In genomic region chr19:3189702-3190469, GRCh38 we compare ENCODE assay signal across 32 cellular contexts. TPM values are rescaled to one million over a fixed set of nuclear protein-coding genes. Genes with fewer than 3 reads are reported as not detected.
DNase-seq lines count a peak whose midpoint lies in the region; ATAC-seq, FAIRE-seq and TF ChIP-seq lines count a peak whose summit lies in the region.
"Had no signal": no experiment of that assay in that cellular context is flagged by ENCODE, and none has a peak within 500 bp of the region (broad histone marks: within the 10 kb centered on the region; RNA-seq: fewer than 3 reads in every experiment).

No MANE protein-coding gene starts in this region.

- H3K23ac ChIP-seq in mesendoderm (ENCODE audit: low read length), result no peak overlapping the region

- no peak overlapping the region for H2BK15ac ChIP-seq in mesendoderm (replicated peaks; ENCODE audit: low read depth)

- H2BK120ac ChIP-seq in mesendoderm (ENCODE audit: low read depth, low read length), result no peak overlapping the region

- no peak overlapping the region for H4K5ac ChIP-seq in mesendoderm (ENCODE audit: low read length)

- H4K20me1 ChIP-seq in HepG2 (ENCODE audit: insufficient read depth, low read length), result peaks cover 7% of the 10 kb centered on the region; the same call in 1 of the 2 replicates

- H3K9ac ChIP-seq in HepG2 (ENCODE audit: insufficient read depth, low read depth, low read length), result no peak overlapping the region
- H3K9ac ChIP-seq in mesendoderm (ENCODE audit: low read length), result no peak overlapping the region

- H3K36me3 ChIP-seq in H7 (replicated peaks; ENCODE audit: control insufficient read depth, insufficient read depth, low read length) (no peaks in the 10 kb centered on the region; the same call in none of the 2 replicates), WERI-Rb-1 (peaks cover 19% of the 10 kb centered on the region), HepG2 (replicated peaks in 1 of 2; ENCODE audit: control insufficient read depth in 1 of 2, insufficient read depth in 2 of 2, low read length in 2 of 2) (peaks cover 2 to 10% of the 10 kb centered on the region in 2 experiments; a peak in 3 of 5 replicates), spleen (peaks cover 0 to 66% (median 14%) of the 10 kb centered on the region in 6 donors), mesendoderm (ENCODE audit: control insufficient read depth, insufficient read depth, low read length) (no peaks in the 10 kb centered on the region)

- in situ Hi-C loops in HepG2 (cut with HindIII; ENCODE audit: extremely low pct_ligation_motif_present, low pct_unique_long_range_greater_than_20kb), result no loop called here

- no peak overlapping the region for H3K18ac ChIP-seq in mesendoderm (ENCODE audit: low read length)

- CTCF ChIA-PET in HepG2 (lab: Yijun Ruan, JAX; ENCODE audit: low intra/inter-chr PET ratio, low total read pairs), result no interaction called here

- H2AFZ ChIP-seq in HepG2 (ENCODE audit: low read length), result no peak overlapping the region

- H3K27me3 ChIP-seq in H7 (ENCODE audit: control insufficient read depth, insufficient read depth, low read length) (no peaks in the 10 kb centered on the region), WERI-Rb-1 (ENCODE audit: insufficient read depth, low read depth, severe bottlenecking) (no peaks in the 10 kb centered on the region), HepG2 (ENCODE audit: control insufficient read depth in 1 of 2, insufficient read depth in 2 of 2, low read length in 2 of 2) (no peaks in the 10 kb centered on the region), spleen (replicated peaks in 1 of 7) (no peaks in the 10 kb centered on the region), mesendoderm (ENCODE audit: insufficient read depth, low read length, poor library complexity) (no peaks in the 10 kb centered on the region)
- H3K27me3 ChIP-seq: esophagus squamous epithelium, foreskin keratinocyte, SJCRH30 had no signal

- H3K56ac ChIP-seq in mesendoderm (ENCODE audit: low read length), result no peak overlapping the region

- ATAC-seq in HepG2, result no peak
- ATAC-seq: activated CD8-positive, alpha-beta memory T cell treated with anti-CD3 and anti-CD28 coated beads, Interleukin-2, amount 10 ng/mL, durations not matched to agents 7 days and 5 days; activated T-cell treated with anti-CD3 and anti-CD28 coated beads, Interleukin-2, amount 50 U/mL, for 72 hours; foreskin keratinocyte; natural killer cell; stimulated activated naive B cell treated with anti-CD40 and anti-IgM and Interleukin-4, amounts not matched to agents 10 μg/mL and 1 μg/mL and 100 μg/mL, for 72 hours had no signal

- no peak overlapping the region for H3K4me3 ChIP-seq in H7 (ENCODE audit: insufficient read depth, low read depth, low read length)
- H3K4me3 ChIP-seq in WERI-Rb-1 (ENCODE audit: low read depth, low read length), result no peak overlapping the region
- H3K4me3 ChIP-seq in HepG2 (replicated peaks in 1 of 3; ENCODE audit: insufficient read depth in 1 of 3, low read depth in 2 of 3, low read length in 3 of 3), result no peak overlapping the region
- H3K4me3 ChIP-seq in spleen, result peak overlapping the region in 1 of 8 donors; percentile 100
- H3K4me3 ChIP-seq in mesendoderm (ENCODE audit: low read length), result no peak overlapping the region
- H3K4me3 ChIP-seq: esophagus squamous epithelium, SJCRH30 had no signal

- intact Hi-C loops in HepG2 (cut with micrococcal nuclease; ENCODE audit: unreplicated experiment) (no loop called here), spleen (cut with DNase I; ENCODE audit: low total_unique reads) (no loop called here)

- H3K27ac ChIP-seq in WERI-Rb-1, result no peak overlapping the region
- H3K27ac ChIP-seq in HepG2 (ENCODE audit: extremely low read length, insufficient read depth, low read length), result no peak overlapping the region
- peak overlapping the region in 6 of 8 donors; percentile 70 to 99 (median 82) for H3K27ac ChIP-seq in spleen
- no peak overlapping the region for H3K27ac ChIP-seq in mesendoderm (ENCODE audit: low read depth, low read length)
- H3K27ac ChIP-seq: esophagus squamous epithelium, foreskin keratinocyte, SJCRH30 had no signal

- H2BK5ac ChIP-seq in mesendoderm (ENCODE audit: low read length), result no peak overlapping the region

- 94% methylated on average over 26 of the region's 28 CpGs for WGBS in HepG2 (ENCODE audit: low lambda C conversion rate)
- 70 to 89% (median 76%) methylated on average over 14 to 28 of the region's 28 CpGs for WGBS in spleen, 5 donors
- no CpG with 5 or more reads among the region's 28 CpGs for WGBS in mesendoderm (ENCODE audit: extremely low coverage, insufficient coverage, low lambda C conversion rate)

- no peak overlapping the region for H3K4ac ChIP-seq in mesendoderm (ENCODE audit: low read depth, low read length)

- no peak overlapping the region for H4K8ac ChIP-seq in mesendoderm (ENCODE audit: low read depth, low read length)

- POLR2A ChIA-PET in HepG2 (lab: Yijun Ruan, JAX), result no interaction called here

- no peak for FAIRE-seq in HepG2 (lab: Jason Lieb, UNC)
- FAIRE-seq: endometrium, keratinocyte had no signal

- H3K79me1 ChIP-seq in mesendoderm (ENCODE audit: low read length), result peaks cover 24% of the 10 kb centered on the region

- TF ChIP-seq POLR2A in HepG2 (IDR thresholded peaks at IDR 0.05; ENCODE audit: insufficient read depth in 1 of 2, low read depth in 2 of 2, low read length in 2 of 2) (no peak), spleen (IDR thresholded peaks at IDR 0.05) (no peak)

- H2AK5ac ChIP-seq in mesendoderm (ENCODE audit: low read length), result no peak overlapping the region

- H3K9me3 ChIP-seq in WERI-Rb-1 (ENCODE audit: severe bottlenecking), result no peaks in the 10 kb centered on the region
- H3K9me3 ChIP-seq in HepG2 (ENCODE audit: low read length), result no peaks in the 10 kb centered on the region
- H3K9me3 ChIP-seq in spleen, result no peaks in the 10 kb centered on the region
- H3K9me3 ChIP-seq: esophagus squamous epithelium, SJCRH30 had no signal

- TF ChIP-seq EP300 in HepG2 (IDR thresholded peaks at IDR 0.05; ENCODE audit: low read depth in 2 of 2, low read length in 2 of 2) (no peak), HepG2 (CRISPR knock-in tag; IDR thresholded peaks at IDR 0.05; ENCODE audit: borderline replicate concordance) (no peak)

- TF ChIP-seq CTCF in WERI-Rb-1 (IDR thresholded peaks at IDR 0.05; ENCODE audit: low read depth, low read length) (no peak), HepG2 (CRISPR knock-in tag; IDR thresholded peaks at IDR 0.05) (no peak), spleen (IDR thresholded peaks at IDR 0.05 in 8 of 11, conservative IDR thresholded peaks at IDR 0.05 in 3 of 11) (no peak)

- DNase-seq in H7 (peak; percentile 86), WERI-Rb-1 (peak; percentile 76), HepG2 (ENCODE audit: low spot score) (no peak), spleen (no peak), NOMO-1 treated with DMSO at 0.1 percent for 48 hours (lab: John Stamatoyannopoulos, UW; ENCODE audit: unreplicated experiment) (no peak), SHP77 treated with DMSO at 0.1 percent for 48 hours (lab: John Stamatoyannopoulos, UW) (no peak), DMS153 (lab: John Stamatoyannopoulos, UW) (no peak), mesendoderm (no peak)
- DNase-seq: activated CD4-positive, alpha-beta T cell treated with anti-CD3 and anti-CD28 coated beads, Interleukin-2, amount 10 ng/mL, durations not matched to agents 7 days and 5 days; activated CD8-positive, alpha-beta memory T cell treated with anti-CD3 and anti-CD28 coated beads, Interleukin-2, amount 10 ng/mL, durations not matched to agents 7 days and 5 days; activated T-cell treated with anti-CD3 and anti-CD28 coated beads, Interleukin-2, amount 50 U/mL, for 72 hours; C1 segment of cervical spinal cord; Calu3; central memory CD4-positive, alpha-beta T cell; esophagus squamous epithelium; foreskin keratinocyte; head of caudate nucleus; HFFc6; midbrain; natural killer cell; NCI-H1105 treated with DMSO at 0.1 percent for 48 hours; NCI-H187 treated with DMSO at 0.1 percent for 48 hours; NCI-H524 treated with DMSO at 0.1 percent for 48 hours; SJCRH30; stimulated activated naive B cell treated with anti-CD40 and anti-IgM and Interleukin-4, amounts not matched to agents 10 μg/mL and 1 μg/mL and 100 μg/mL, for 72 hours; T1000 had no signal

- peaks cover 23% of the 10 kb centered on the region for H3K4me1 ChIP-seq in HepG2 (ENCODE audit: insufficient read depth, low read length)
- H3K4me1 ChIP-seq in spleen, result peaks cover 35 to 84% (median 50%) of the 10 kb centered on the region in 6 donors
- peaks cover 3% of the 10 kb centered on the region for H3K4me1 ChIP-seq in mesendoderm (ENCODE audit: control insufficient read depth, low read depth, low read length)
- H3K4me1 ChIP-seq: foreskin keratinocyte, SJCRH30 had no signal

- BruUV-seq in HepG2 (replicated peaks; lab: Mats Ljungman, UMichigan), result no TSS peak

- no peak overlapping the region for H3K4me2 ChIP-seq in HepG2 (ENCODE audit: low read depth, low read length)
- H3K4me2 ChIP-seq in mesendoderm (ENCODE audit: low read length), result no peak overlapping the region

- no peak for TF ChIP-seq RAD21 in HepG2 (CRISPR knock-in tag; IDR thresholded peaks at IDR 0.05)

- peaks cover 45% of the 10 kb centered on the region for H3K79me2 ChIP-seq in HepG2 (ENCODE audit: insufficient read depth, low read length)
- H3K79me2 ChIP-seq in mesendoderm (ENCODE audit: control insufficient read depth, insufficient read depth, low read length), result peaks cover 56% of the 10 kb centered on the region

RNA-seq across cellular contexts. Expression of gene NCLN, which starts 4.2 kb away (rescaled TPM):
- 68.2 and 82.8 TPM in 2 replicates for total RNA-seq in H7 (2014; rRNA removed; shearing (Covaris generic))
- total RNA-seq in HepG2 (2016; rRNA removed; fragmentation: Illumina TruSeq; extraction: Trizol) (20.0 and 56.0 TPM in 2 replicates), spleen (10 to 100 TPM; 37.8 to 59.2 (median 47.1) TPM)
- 14.5 and 16.6 TPM in 2 replicates for total RNA-seq in HepG2 (2016; cell fraction: cytosol; rRNA removed; fragmentation: Illumina TruSeq; extraction: Trizol; ENCODE audit: low read depth)
- 22.2 and 58.2 TPM in 2 replicates for total RNA-seq in HepG2 (2016; cell fraction: insoluble cytoplasmic fraction; rRNA removed; fragmentation: Illumina TruSeq; extraction: Trizol)
- 36.2 and 36.4 TPM in 2 replicates for total RNA-seq in HepG2 (2016; cell fraction: membrane; rRNA removed; fragmentation: Illumina TruSeq; extraction: Trizol)
- total RNA-seq in HepG2 (2016; cell fraction: nucleus; rRNA removed; fragmentation: Illumina TruSeq; extraction: Trizol), result 45.5 and 60.9 TPM in 2 replicates
- polyA plus RNA-seq in HepG2 (2011; rRNA removed) (42.6 and 55.5 TPM in 2 replicates), spleen (10 to 100 TPM; 41.4 to 89.5 (median 79.6) TPM)
- polyA plus RNA-seq in HepG2 (2011; cell fraction: cytosol; rRNA removed), result 34.0 and 56.6 TPM in 2 replicates
- 87.2 and 112 TPM in 2 replicates for polyA plus RNA-seq in HepG2 (2011; cell fraction: nucleus; rRNA removed)
- 29.1 and 45.2 TPM in 2 replicates for polyA plus RNA-seq in HepG2 (2012)
- polyA plus RNA-seq in HepG2 (2016; cell fraction: cytosol; fragmentation: Illumina TruSeq; extraction: Trizol; ENCODE audit: low read depth), result 21.6 and 23.7 TPM in 2 replicates
- 19.8 and 29.4 TPM in 2 replicates for polyA plus RNA-seq in HepG2 (2016; cell fraction: insoluble cytoplasmic fraction; fragmentation: Illumina TruSeq; extraction: Trizol; ENCODE audit: low read depth)
- 31.3 and 31.9 TPM in 2 replicates for polyA plus RNA-seq in HepG2 (2016; cell fraction: membrane; fragmentation: Illumina TruSeq; extraction: Trizol; ENCODE audit: low read depth)
- 109 and 110 TPM in 2 replicates for polyA plus RNA-seq in HepG2 (2016; cell fraction: nucleus; fragmentation: Illumina TruSeq; extraction: Trizol; ENCODE audit: insufficient read depth, low read depth)
- 99.1 and 126 TPM in 2 replicates for polyA minus RNA-seq in HepG2 (2011; rRNA and poly(A)+ RNA removed; ENCODE audit: low replicate concordance)
- polyA minus RNA-seq in HepG2 (2011; cell fraction: cytosol; rRNA and poly(A)+ RNA removed), result 41.8 and 46.2 TPM in 2 replicates
- 16.4 and 18.6 TPM in 2 replicates for polyA minus RNA-seq in HepG2 (2011; cell fraction: nucleus; rRNA and poly(A)+ RNA removed)
- polyA plus RNA-seq in mesendoderm (2013, experiment 1 of 2), result 76.3 TPM
- polyA plus RNA-seq in mesendoderm (2013, experiment 2 of 2), result 74.9 TPM

RNA-seq across cellular contexts. Expression of gene S1PR4, which starts 11.3 kb away (rescaled TPM):
- total RNA-seq in H7 (2014; rRNA removed; shearing (Covaris generic)), result not detected in 2 replicates
- total RNA-seq in HepG2 (2016; rRNA removed; fragmentation: Illumina TruSeq; extraction: Trizol), result 0.07 TPM in 1 of 2 replicates, not detected in the other
- total RNA-seq in HepG2 (2016; cell fraction: cytosol; rRNA removed; fragmentation: Illumina TruSeq; extraction: Trizol; ENCODE audit: low read depth), result not detected in 2 replicates
- 0.09 TPM in 1 of 2 replicates, not detected in the other for total RNA-seq in HepG2 (2016; cell fraction: insoluble cytoplasmic fraction; rRNA removed; fragmentation: Illumina TruSeq; extraction: Trizol)
- total RNA-seq in HepG2 (2016; cell fraction: membrane; rRNA removed; fragmentation: Illumina TruSeq; extraction: Trizol), result not detected in 2 replicates
- total RNA-seq in HepG2 (2016; cell fraction: nucleus; rRNA removed; fragmentation: Illumina TruSeq; extraction: Trizol), result not detected in 2 replicates
- 0.09 and 0.33 TPM in 2 replicates for polyA plus RNA-seq in HepG2 (2011; rRNA removed)
- polyA plus RNA-seq in HepG2 (2011; cell fraction: cytosol; rRNA removed), result not detected in 2 replicates
- 1.2 and 1.8 TPM in 2 replicates for polyA plus RNA-seq in HepG2 (2011; cell fraction: nucleus; rRNA removed)
- not detected in 2 replicates for polyA plus RNA-seq in HepG2 (2012)
- not detected in 2 replicates for polyA plus RNA-seq in HepG2 (2016; cell fraction: cytosol; fragmentation: Illumina TruSeq; extraction: Trizol; ENCODE audit: low read depth)
- polyA plus RNA-seq in HepG2 (2016; cell fraction: insoluble cytoplasmic fraction; fragmentation: Illumina TruSeq; extraction: Trizol; ENCODE audit: low read depth), result not detected in 2 replicates
- not detected in 2 replicates for polyA plus RNA-seq in HepG2 (2016; cell fraction: membrane; fragmentation: Illumina TruSeq; extraction: Trizol; ENCODE audit: low read depth)
- polyA plus RNA-seq in HepG2 (2016; cell fraction: nucleus; fragmentation: Illumina TruSeq; extraction: Trizol; ENCODE audit: insufficient read depth, low read depth), result 0.29 TPM in 1 of 2 replicates, not detected in the other
- 0.19 TPM in 1 of 2 replicates, not detected in the other for polyA minus RNA-seq in HepG2 (2011; rRNA and poly(A)+ RNA removed; ENCODE audit: low replicate concordance)
- polyA minus RNA-seq in HepG2 (2011; cell fraction: cytosol; rRNA and poly(A)+ RNA removed), result not detected in 2 replicates
- polyA minus RNA-seq in HepG2 (2011; cell fraction: nucleus; rRNA and poly(A)+ RNA removed), result 0.25 TPM in 1 of 2 replicates, not detected in the other
- 100 to 1,000 TPM in 2 of 7 donors, 10 to 100 TPM in 5; 46.3 to 171 (median 64.4) TPM for total RNA-seq in spleen
- 10 to 100 TPM; 44.7 to 68.9 (median 59.6) TPM for polyA plus RNA-seq in spleen
- polyA plus RNA-seq in mesendoderm (2013, experiment 1 of 2), result not detected
- not detected for polyA plus RNA-seq in mesendoderm (2013, experiment 2 of 2)
- total RNA-seq: Calu3, Daoy, HFFc6, M059J, osteoblast, SJCRH30 had no signal

RNA-seq across cellular contexts. Expression of gene CELF5, which starts 34.6 kb away (rescaled TPM):
- 1.4 and 2.5 TPM in 2 replicates for total RNA-seq in H7 (2014; rRNA removed; shearing (Covaris generic))
- total RNA-seq in HepG2 (2016; rRNA removed; fragmentation: Illumina TruSeq; extraction: Trizol), result 0.14 and 0.31 TPM in 2 replicates
- 0.35 TPM in 1 of 2 replicates, not detected in the other for total RNA-seq in HepG2 (2016; cell fraction: cytosol; rRNA removed; fragmentation: Illumina TruSeq; extraction: Trizol; ENCODE audit: low read depth)
- total RNA-seq in HepG2 (2016; cell fraction: insoluble cytoplasmic fraction; rRNA removed; fragmentation: Illumina TruSeq; extraction: Trizol), result 0.16 and 0.30 TPM in 2 replicates
- total RNA-seq in HepG2 (2016; cell fraction: membrane; rRNA removed; fragmentation: Illumina TruSeq; extraction: Trizol), result 0.12 and 0.28 TPM in 2 replicates
- 0.66 and 0.68 TPM in 2 replicates for total RNA-seq in HepG2 (2016; cell fraction: nucleus; rRNA removed; fragmentation: Illumina TruSeq; extraction: Trizol)
- 0.84 and 0.91 TPM in 2 replicates for polyA plus RNA-seq in HepG2 (2011; rRNA removed)
- 0.23 and 0.43 TPM in 2 replicates for polyA plus RNA-seq in HepG2 (2011; cell fraction: cytosol; rRNA removed)
- polyA plus RNA-seq in HepG2 (2011; cell fraction: nucleus; rRNA removed), result 3.4 and 3.5 TPM in 2 replicates
- 2.1 and 2.4 TPM in 2 replicates for polyA plus RNA-seq in HepG2 (2012)
- polyA plus RNA-seq in HepG2 (2016; cell fraction: cytosol; fragmentation: Illumina TruSeq; extraction: Trizol; ENCODE audit: low read depth), result 0.07 and 0.20 TPM in 2 replicates
- polyA plus RNA-seq in HepG2 (2016; cell fraction: insoluble cytoplasmic fraction; fragmentation: Illumina TruSeq; extraction: Trizol; ENCODE audit: low read depth), result 0.19 and 0.47 TPM in 2 replicates
- polyA plus RNA-seq in HepG2 (2016; cell fraction: membrane; fragmentation: Illumina TruSeq; extraction: Trizol; ENCODE audit: low read depth), result 0.15 and 0.30 TPM in 2 replicates
- polyA plus RNA-seq in HepG2 (2016; cell fraction: nucleus; fragmentation: Illumina TruSeq; extraction: Trizol; ENCODE audit: insufficient read depth, low read depth), result 1.6 and 1.9 TPM in 2 replicates
- 0.44 and 0.56 TPM in 2 replicates for polyA minus RNA-seq in HepG2 (2011; rRNA and poly(A)+ RNA removed; ENCODE audit: low replicate concordance)
- polyA minus RNA-seq in HepG2 (2011; cell fraction: cytosol; rRNA and poly(A)+ RNA removed), result 0.40 TPM in 1 of 2 replicates, not detected in the other
- 0.75 and 0.77 TPM in 2 replicates for polyA minus RNA-seq in HepG2 (2011; cell fraction: nucleus; rRNA and poly(A)+ RNA removed)
- total RNA-seq in spleen, result under 1 TPM in 2 of 7 donors, not detected in 5; 0.10 to 0.19 TPM
- polyA plus RNA-seq in spleen, result under 1 TPM in 1 of 3 donors, not detected in 2; 0.05 TPM
- 0.65 TPM for polyA plus RNA-seq in mesendoderm (2013, experiment 1 of 2)
- polyA plus RNA-seq in mesendoderm (2013, experiment 2 of 2), result 0.73 TPM
- total RNA-seq: activated CD8-positive, alpha-beta memory T cell treated with anti-CD3 and anti-CD28 coated beads, Interleukin-2, amount 10 ng/mL, durations not matched to agents 7 days and 5 days; esophagus squamous epithelium; HT1080; M059J; osteoblast; SJCRH30 had no signal

RNA-seq across cellular contexts. Expression of gene GNA15, which starts 54.1 kb away (rescaled TPM):
- not detected in 2 replicates for total RNA-seq in H7 (2014; rRNA removed; shearing (Covaris generic))
- total RNA-seq in HepG2 (2016; rRNA removed; fragmentation: Illumina TruSeq; extraction: Trizol) (not detected in 2 replicates), spleen (10 to 100 TPM in 6 of 7 donors, 1 to 10 TPM in 1; 9.8 to 24.9 (median 12.7) TPM)
- total RNA-seq in HepG2 (2016; cell fraction: cytosol; rRNA removed; fragmentation: Illumina TruSeq; extraction: Trizol; ENCODE audit: low read depth), result not detected in 2 replicates
- total RNA-seq in HepG2 (2016; cell fraction: insoluble cytoplasmic fraction; rRNA removed; fragmentation: Illumina TruSeq; extraction: Trizol), result not detected in 2 replicates
- total RNA-seq in HepG2 (2016; cell fraction: membrane; rRNA removed; fragmentation: Illumina TruSeq; extraction: Trizol), result not detected in 2 replicates
- total RNA-seq in HepG2 (2016; cell fraction: nucleus; rRNA removed; fragmentation: Illumina TruSeq; extraction: Trizol), result not detected in 2 replicates
- polyA plus RNA-seq in HepG2 (2011; rRNA removed) (not detected in 2 replicates), spleen (1 to 10 TPM; 3.8 to 7.6 (median 5.2) TPM)
- polyA plus RNA-seq in HepG2 (2011; cell fraction: cytosol; rRNA removed), result 0.04 TPM in 1 of 2 replicates, not detected in the other
- not detected in 2 replicates for polyA plus RNA-seq in HepG2 (2011; cell fraction: nucleus; rRNA removed)
- not detected in 2 replicates for polyA plus RNA-seq in HepG2 (2012)
- polyA plus RNA-seq in HepG2 (2016; cell fraction: cytosol; fragmentation: Illumina TruSeq; extraction: Trizol; ENCODE audit: low read depth), result not detected in 2 replicates
- polyA plus RNA-seq in HepG2 (2016; cell fraction: insoluble cytoplasmic fraction; fragmentation: Illumina TruSeq; extraction: Trizol; ENCODE audit: low read depth), result not detected in 2 replicates
- polyA plus RNA-seq in HepG2 (2016; cell fraction: membrane; fragmentation: Illumina TruSeq; extraction: Trizol; ENCODE audit: low read depth), result 0.08 TPM in 1 of 2 replicates, not detected in the other
- polyA plus RNA-seq in HepG2 (2016; cell fraction: nucleus; fragmentation: Illumina TruSeq; extraction: Trizol; ENCODE audit: insufficient read depth, low read depth), result 0.22 TPM in 1 of 2 replicates, not detected in the other
- polyA minus RNA-seq in HepG2 (2011; rRNA and poly(A)+ RNA removed; ENCODE audit: low replicate concordance), result 0.10 and 0.61 TPM in 2 replicates
- polyA minus RNA-seq in HepG2 (2011; cell fraction: cytosol; rRNA and poly(A)+ RNA removed), result not detected in 2 replicates
- not detected in 2 replicates for polyA minus RNA-seq in HepG2 (2011; cell fraction: nucleus; rRNA and poly(A)+ RNA removed)
- polyA plus RNA-seq in mesendoderm (2013, experiment 1 of 2), result 0.21 TPM
- polyA plus RNA-seq in mesendoderm (2013, experiment 2 of 2), result 0.17 TPM
- total RNA-seq: Daoy, HFFc6, M059J had no signal

Comparison
In these comparisons a context has a peak if more than half of its experiments do, and no peak if none do; other contexts are left out.
1. DNase-seq: peak in H7 (single experiment) and WERI-Rb-1 (single experiment); none in HepG2 (single experiment), spleen (single experiment), NOMO-1 treated with DMSO at 0.1 percent for 48 hours (single experiment), SHP77 treated with DMSO at 0.1 percent for 48 hours (single experiment), DMS153 (single experiment) and mesendoderm (single experiment).
2. H3K27ac ChIP-seq: peak in spleen (6 of 8); none in WERI-Rb-1 (single experiment), HepG2 (single experiment) and mesendoderm (single experiment).
3. RNA of gene S1PR4, which starts 11.3 kb away (total RNA-seq): 46.3 to 171 TPM in spleen; 0.07 to 0.09 TPM in HepG2 and not detected in H7; every median in the first group is over 10 times any median in the second.